Comparison of ENCODE assay signal across 10 cellular contexts in the genomic region with DNA sequence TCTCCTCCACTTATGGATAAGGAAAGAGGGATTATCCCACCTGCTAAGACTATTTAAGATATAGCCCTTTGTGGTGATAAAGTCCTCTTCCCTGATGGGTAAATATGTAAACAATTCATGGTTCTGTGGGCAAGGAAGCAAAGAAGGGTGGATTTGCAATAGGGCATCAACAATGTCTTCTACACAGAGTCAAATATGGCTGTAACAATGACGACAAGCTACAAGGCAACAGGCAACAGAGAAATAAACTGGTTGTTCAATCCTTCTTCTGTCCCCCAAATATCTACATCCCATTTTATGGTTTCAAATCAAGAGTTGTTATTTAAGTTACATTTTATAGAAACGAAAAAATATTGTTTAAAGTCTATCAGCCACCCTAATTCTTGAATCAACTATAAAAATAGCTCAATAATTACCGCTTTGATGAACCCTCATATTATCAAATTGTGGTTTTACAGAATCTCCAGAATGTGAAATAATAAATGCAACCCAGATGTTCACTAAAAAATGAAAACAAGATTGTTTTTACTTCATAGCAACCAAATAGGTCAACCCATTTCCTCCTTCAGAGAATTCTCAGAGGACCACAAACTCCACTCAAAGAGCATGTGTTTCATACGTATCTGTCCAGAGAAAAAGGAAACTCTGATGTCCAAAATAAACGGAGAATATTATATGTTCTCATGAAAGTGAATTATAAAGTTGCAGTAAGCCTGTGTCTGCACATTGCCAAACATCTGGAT. TPM values are rescaled to one million over a fixed set of nuclear protein-coding genes. Genes with fewer than 3 reads are reported as not detected.
DNase-seq lines count a peak whose midpoint lies in the region; TF ChIP-seq lines count a peak whose summit lies in the region.
"Had no signal": no experiment of that assay in that cellular context is flagged by ENCODE, and none has a peak within 500 bp of the region (broad histone marks: within the 10 kb centered on the region; RNA-seq: fewer than 3 reads in every experiment).

No MANE protein-coding gene starts in this region.

- DNase-seq in ELR (ENCODE audit: low read depth) (peak; percentile 45), Peyer's patch (no peak), fibroblast of the aortic adventitia (ENCODE audit: low read depth) (peak; percentile 96), NCI-H2029 (lab: John Stamatoyannopoulos, UW) (no peak), SKM-1 treated with dmso at 0.1 percent for 144 hours (lab: John Stamatoyannopoulos, UW; ENCODE audit: unreplicated experiment) (no peak), DMS53 (lab: John Stamatoyannopoulos, UW) (no peak), NCI-H2107 treated with DMSO at 0.1 percent for 48 hours (lab: John Stamatoyannopoulos, UW; ENCODE audit: unreplicated experiment) (no peak)
- DNase-seq: H9, NCI-H1092 treated with DMSO at 0.1 percent for 48 hours had no signal

- TF ChIP-seq CTCF in Peyer's patch (IDR thresholded peaks at IDR 0.05) (no peak), fibroblast of the aortic adventitia (IDR thresholded peaks at IDR 0.05; ENCODE audit: insufficient read depth, low read length) (no peak)

- H3K9me3 ChIP-seq in Peyer's patch = no peaks in the 10 kb centered on the region

- H3K4me1 ChIP-seq in Peyer's patch = peaks cover 0 to 46% (median 14%) of the 10 kb centered on the region in 4 donors

- H3K4me3 ChIP-seq in Peyer's patch = no peak overlapping the region
- no peak overlapping the region for H3K4me3 ChIP-seq in fibroblast of the aortic adventitia (ENCODE audit: low read depth, low read length)
- no peak overlapping the region for H3K4me3 ChIP-seq in skin epidermis

- H3K27ac ChIP-seq in Peyer's patch (peak overlapping the region in 3 of 4 donors; percentile 20 to 57 (median 44)), skin epidermis (peak overlapping the region in 17 of 21 experiments; percentile 1 to 81 (median 39))

- H3K27me3 ChIP-seq in Peyer's patch = no peaks in the 10 kb centered on the region

- TF ChIP-seq POLR2A in Peyer's patch (IDR thresholded peaks at IDR 0.05) = no peak

- no peaks in the 10 kb centered on the region for H3K36me3 ChIP-seq in Peyer's patch

RNA-seq across cellular contexts. Expression of a gene that starts 13.8 kb away (rescaled TPM):
- 10 to 100 TPM; 19.0 to 70.7 (median 45.6) TPM for total RNA-seq in Peyer's patch
- total RNA-seq in fibroblast of the aortic adventitia (ENCODE audit: low replicate concordance) = 27.1 and 28.2 TPM in 2 replicates

Comparison
In these comparisons a context has a peak if more than half of its experiments do, and no peak if none do; other contexts are left out.
1. DNase-seq: peak in ELR (single experiment) and fibroblast of the aortic adventitia (single experiment); none in Peyer's patch (0 of 3), NCI-H2029 (single experiment), SKM-1 treated with dmso at 0.1 percent for 144 hours (single experiment), DMS53 (single experiment) and NCI-H2107 treated with DMSO at 0.1 percent for 48 hours (single experiment).